ENCODE assay signal across 1 cellular context in genomic region chrX:70477734-70478075, GRCh38.
TF ChIP-seq lines count a peak whose summit lies in the region.

No MANE protein-coding gene starts in this region.

TF ChIP-seq in HepG2, 621 proteins besides CTCF, POLR2A, EP300 and RAD21:
- TF ChIP-seq ZEB1 (IDR thresholded peaks at IDR 0.05; ENCODE audit: insufficient replicate concordance, low read depth) (peak; percentile 37), ZNF652 (CRISPR knock-in tag; IDR thresholded peaks at IDR 0.05; ENCODE audit: borderline replicate concordance, low read depth) (0 out of 2 replicates have a peak, but pooled peaks have one; percentile 30), BCL6 (CRISPR knock-in tag; IDR thresholded peaks at IDR 0.05) (peak; percentile 52), THAP8 (CRISPR knock-in tag; IDR thresholded peaks at IDR 0.05; ENCODE audit: borderline replicate concordance) (no peak)
- TF ChIP-seq, protein P1, sequence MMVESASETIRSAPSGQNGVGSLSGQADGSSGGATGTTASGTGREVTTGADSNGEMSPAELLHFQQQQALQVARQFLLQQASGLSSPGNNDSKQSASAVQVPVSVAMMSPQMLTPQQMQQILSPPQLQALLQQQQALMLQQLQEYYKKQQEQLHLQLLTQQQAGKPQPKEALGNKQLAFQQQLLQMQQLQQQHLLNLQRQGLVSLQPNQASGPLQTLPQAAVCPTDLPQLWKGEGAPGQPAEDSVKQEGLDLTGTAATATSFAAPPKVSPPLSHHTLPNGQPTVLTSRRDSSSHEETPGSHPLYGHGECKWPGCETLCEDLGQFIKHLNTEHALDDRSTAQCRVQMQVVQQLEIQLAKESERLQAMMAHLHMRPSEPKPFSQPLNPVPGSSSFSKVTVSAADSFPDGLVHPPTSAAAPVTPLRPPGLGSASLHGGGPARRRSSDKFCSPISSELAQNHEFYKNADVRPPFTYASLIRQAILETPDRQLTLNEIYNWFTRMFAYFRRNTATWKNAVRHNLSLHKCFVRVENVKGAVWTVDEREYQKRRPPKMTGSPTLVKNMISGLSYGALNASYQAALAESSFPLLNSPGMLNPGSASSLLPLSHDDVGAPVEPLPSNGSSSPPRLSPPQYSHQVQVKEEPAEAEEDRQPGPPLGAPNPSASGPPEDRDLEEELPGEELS (CRISPR knock-in tag; IDR thresholded peaks at IDR 0.05) = 0 out of 2 replicates have a peak, but pooled peaks have one; percentile 20
